In the genomic region with DNA sequence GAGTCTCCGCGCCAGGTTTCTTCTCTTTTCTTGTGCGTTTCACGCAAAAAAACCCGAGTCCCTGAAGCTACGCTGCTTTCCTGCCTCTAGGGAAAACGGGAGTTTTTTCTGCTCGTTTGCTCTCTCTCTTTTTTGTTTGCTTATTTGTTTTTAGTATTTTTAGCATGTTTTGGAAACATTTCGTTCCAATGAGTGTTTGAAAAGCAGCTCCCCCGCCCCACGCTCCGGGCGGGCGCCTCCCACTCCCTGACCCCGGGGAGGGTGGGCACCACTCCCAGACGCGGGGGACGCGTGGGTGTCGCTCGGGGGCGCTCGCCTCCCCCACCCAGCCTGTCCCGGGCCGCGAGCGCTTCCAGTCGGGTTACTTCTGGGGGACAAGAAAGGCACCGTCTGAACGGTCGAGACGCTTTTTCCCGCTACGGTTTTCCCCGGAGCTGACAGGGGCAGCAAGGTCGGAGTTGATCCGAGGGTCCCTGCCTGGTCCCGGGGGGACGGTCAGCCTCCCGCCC, we compare ENCODE assay signal across 8 cellular contexts. TPM values are rescaled to one million over a fixed set of nuclear protein-coding genes. Genes with fewer than 3 reads are reported as not detected.
DNase-seq lines count a peak whose midpoint lies in the region; ATAC-seq and TF ChIP-seq lines count a peak whose summit lies in the region.

No MANE protein-coding gene starts in this region.

- TF ChIP-seq CTCF in WTC11 (IDR thresholded peaks at IDR 0.05) (no peak), ovary (IDR thresholded peaks at IDR 0.05) (peak in 1 of 3 donors; percentile 20)

- H3K9me3 Mint-ChIP-seq in WTC11, result no peaks in the 10 kb centered on the region
- no peaks in the 10 kb centered on the region for H3K9me3 Mint-ChIP-seq in activated T-helper 2 cell treated with anti-CD3 and anti-CD28 coated beads, Interferon-gamma antibody, Interleukin-2, Interleukin-4, amounts not matched to agents 10 μg/mL and 5 μg/mL and 100 μg/mL, durations not matched to agents 14 hours and 24 hours and 36 hours

- no peak; the same call in 1 of the 2 replicates for ATAC-seq in WTC11

- H3K4me1 Mint-ChIP-seq in WTC11, result 0 out of 2 replicates have a peak, but pooled peaks cover 3% of the 10 kb centered on the region
- peaks cover 2% of the 10 kb centered on the region for H3K4me1 Mint-ChIP-seq in activated T-helper 2 cell treated with anti-CD3 and anti-CD28 coated beads, Interferon-gamma antibody, Interleukin-2, Interleukin-4, amounts not matched to agents 10 μg/mL and 5 μg/mL and 100 μg/mL, durations not matched to agents 14 hours and 24 hours and 36 hours (ENCODE audit: low read depth)

- H3K36me3 ChIP-seq in HAP-1 (replicated peaks) (no peaks in the 10 kb centered on the region), ovary (no peaks in the 10 kb centered on the region)

- H3K27ac Mint-ChIP-seq in WTC11, result no peak overlapping the region
- no peak overlapping the region for H3K27ac Mint-ChIP-seq in activated T-helper 2 cell treated with anti-CD3 and anti-CD28 coated beads, Interferon-gamma antibody, Interleukin-2, Interleukin-4, amounts not matched to agents 10 μg/mL and 5 μg/mL and 100 μg/mL, durations not matched to agents 14 hours and 24 hours and 36 hours

- intact Hi-C loops in head of caudate nucleus (cut with DNase I), result loop anchor here (10.0 kb wide), 1 partner anchor 62 kb away; the partner anchor contains the start of gene GIGYF2
- intact Hi-C loops in ovary (cut with DNase I), result no loop called here
- intact Hi-C loops in activated T-helper 2 cell treated with anti-CD3 and anti-CD28 coated beads, Interferon-gamma antibody, Interleukin-2, Interleukin-4, amounts not matched to agents 10 μg/mL and 5 μg/mL and 100 μg/mL, durations not matched to agents 14 hours and 24 hours and 36 hours (cut with micrococcal nuclease), result no loop called here

- TF ChIP-seq POLR2A in ovary (IDR thresholded peaks at IDR 0.05), result no peak

- H3K27me3 ChIP-seq in HAP-1 (ENCODE audit: low read depth), result no peaks in the 10 kb centered on the region
- no peaks in the 10 kb centered on the region for H3K27me3 ChIP-seq in ovary

- no peaks in the 10 kb centered on the region for H3K9me3 ChIP-seq in HAP-1
- no peaks in the 10 kb centered on the region for H3K9me3 ChIP-seq in ovary

- no peak for DNase-seq in HAP-1 (ENCODE audit: low spot score in 2 of 2)
- no peak for DNase-seq in WTC11 (ENCODE audit: low spot score)
- peak; percentile 46 to 94 (median 82) for DNase-seq in head of caudate nucleus
- peak; percentile 90 to 95 (median 92) for DNase-seq in ovary
- DNase-seq in AG08395 (ENCODE audit: low spot score), result no peak
- DNase-seq in activated T-helper 2 cell treated with anti-CD3 and anti-CD28 coated beads, Interferon-gamma antibody, Interleukin-2, Interleukin-4, amounts not matched to agents 10 μg/mL and 5 μg/mL and 100 μg/mL, durations not matched to agents 14 hours and 24 hours and 36 hours (ENCODE audit: low spot score), result no peak
- no peak for DNase-seq in amniotic stem cell (lab: John Stamatoyannopoulos, UW)
- no peak for DNase-seq in NCI-H1048 (lab: John Stamatoyannopoulos, UW)

- WGBS in ovary, 3 donors, result 0 to 1% (median 0%) methylated on average over 40 of the region's 40 CpGs

- in situ Hi-C loops in HAP-1 (cut with MboI; ENCODE audit: low sequenced_read_pairs), result no loop called here

- no peak for TF ChIP-seq EP300 in ovary (IDR thresholded peaks at IDR 0.05)

- POLR2A ChIA-PET in WTC11 (lab: Charles Lee), result no interaction called here

- peak overlapping the region; percentile 87 to 94 for H3K27ac ChIP-seq in ovary

- H3K4me1 ChIP-seq in HAP-1 (no peaks in the 10 kb centered on the region; the same call in 1 of the 2 replicates), ovary (ENCODE audit: insufficient read depth) (peaks cover 8% of the 10 kb centered on the region)

- CTCF ChIA-PET in WTC11 (lab: Charles Lee), result interaction anchor here (0.7 to 2.1 kb wide), 8 partner anchors 9 to 396 kb away, joined by 3 to 14 read pairs (median 4); no protein-coding TSS in a partner anchor

- H3K4me3 ChIP-seq in HAP-1 (peak overlapping the region; percentile 63), ovary (peak overlapping the region; percentile 87)

- peak overlapping the region; percentile 55 for H3K4me3 Mint-ChIP-seq in WTC11
- no peak overlapping the region for H3K4me3 Mint-ChIP-seq in activated T-helper 2 cell treated with anti-CD3 and anti-CD28 coated beads, Interferon-gamma antibody, Interleukin-2, Interleukin-4, amounts not matched to agents 10 μg/mL and 5 μg/mL and 100 μg/mL, durations not matched to agents 14 hours and 24 hours and 36 hours (ENCODE audit: low read depth)

- peaks cover 67% of the 10 kb centered on the region for H3K27me3 Mint-ChIP-seq in WTC11 (ENCODE audit: low read depth)
- peaks cover 48% of the 10 kb centered on the region for H3K27me3 Mint-ChIP-seq in activated T-helper 2 cell treated with anti-CD3 and anti-CD28 coated beads, Interferon-gamma antibody, Interleukin-2, Interleukin-4, amounts not matched to agents 10 μg/mL and 5 μg/mL and 100 μg/mL, durations not matched to agents 14 hours and 24 hours and 36 hours (ENCODE audit: low read depth)

- no peaks in the 10 kb centered on the region for H3K36me3 Mint-ChIP-seq in WTC11
- H3K36me3 Mint-ChIP-seq in activated T-helper 2 cell treated with anti-CD3 and anti-CD28 coated beads, Interferon-gamma antibody, Interleukin-2, Interleukin-4, amounts not matched to agents 10 μg/mL and 5 μg/mL and 100 μg/mL, durations not matched to agents 14 hours and 24 hours and 36 hours (ENCODE audit: low read depth), result no peaks in the 10 kb centered on the region

TF ChIP-seq in WTC11, 78 proteins besides CTCF, POLR2A, EP300 and RAD21:
- TF ChIP-seq FOXJ3 (CRISPR knock-in tag; IDR thresholded peaks at IDR 0.05; ENCODE audit: borderline replicate concordance), result no peak
- no peak for TF ChIP-seq RELA (CRISPR knock-in tag; IDR thresholded peaks at IDR 0.05; ENCODE audit: borderline replicate concordance)
- TF ChIP-seq OVOL2 (CRISPR knock-in tag; IDR thresholded peaks at IDR 0.05; ENCODE audit: borderline replicate concordance), result no peak
- TF ChIP-seq, protein P1, sequence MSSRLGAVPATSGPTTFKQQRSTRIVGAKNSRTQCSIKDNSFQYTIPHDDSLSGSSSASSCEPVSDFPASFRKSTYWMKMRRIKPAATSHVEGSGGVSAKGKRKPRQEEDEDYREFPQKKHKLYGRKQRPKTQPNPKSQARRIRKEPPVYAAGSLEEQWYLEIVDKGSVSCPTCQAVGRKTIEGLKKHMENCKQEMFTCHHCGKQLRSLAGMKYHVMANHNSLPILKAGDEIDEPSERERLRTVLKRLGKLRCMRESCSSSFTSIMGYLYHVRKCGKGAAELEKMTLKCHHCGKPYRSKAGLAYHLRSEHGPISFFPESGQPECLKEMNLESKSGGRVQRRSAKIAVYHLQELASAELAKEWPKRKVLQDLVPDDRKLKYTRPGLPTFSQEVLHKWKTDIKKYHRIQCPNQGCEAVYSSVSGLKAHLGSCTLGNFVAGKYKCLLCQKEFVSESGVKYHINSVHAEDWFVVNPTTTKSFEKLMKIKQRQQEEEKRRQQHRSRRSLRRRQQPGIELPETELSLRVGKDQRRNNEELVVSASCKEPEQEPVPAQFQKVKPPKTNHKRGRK (CRISPR knock-in tag; IDR thresholded peaks at IDR 0.05; ENCODE audit: borderline replicate concordance), result no peak
- no peak for TF ChIP-seq ZNF138 (CRISPR knock-in tag; conservative IDR thresholded peaks at IDR 0.05)
- TF ChIP-seq ZBTB21 (CRISPR knock-in tag; IDR thresholded peaks at IDR 0.05; ENCODE audit: borderline replicate concordance), result no peak
- no peak for TF ChIP-seq SMAD3 (CRISPR knock-in tag; IDR thresholded peaks at IDR 0.05; ENCODE audit: borderline replicate concordance)
- TF ChIP-seq ELF4 (CRISPR knock-in tag; IDR thresholded peaks at IDR 0.05; ENCODE audit: low read depth), result no peak
- TF ChIP-seq JAZF1 (CRISPR knock-in tag; IDR thresholded peaks at IDR 0.05), result no peak
- TF ChIP-seq ATF6 (CRISPR knock-in tag; IDR thresholded peaks at IDR 0.05), result no peak

RNA-seq across cellular contexts. Expression of gene EFHD1, which starts 0.4 kb away (rescaled TPM):
- total RNA-seq in WTC11 (2021) (5.4 to 6.8 TPM (median 6.1 TPM) in 3 replicates), ovary (10 to 100 TPM; 14.8 to 87.0 (median 46.8) TPM)
- 100 to 1,000 TPM in 1 of 2 donors, 10 to 100 TPM in 1; 83.4 to 154 TPM for polyA plus RNA-seq in ovary
- total RNA-seq in activated T-helper 2 cell treated with anti-CD3 and anti-CD28 coated beads, Interferon-gamma antibody, Interleukin-2, Interleukin-4, amounts not matched to agents 10 μg/mL and 5 μg/mL and 100 μg/mL, durations not matched to agents 14 hours and 24 hours and 36 hours, result 0.16 and 0.48 TPM in 2 replicates

Comparison
In these comparisons a context has a peak if more than half of its experiments do, and no peak if none do; other contexts are left out.
1. DNase-seq: peak in head of caudate nucleus (42 of 42) and ovary (5 of 5); none in HAP-1 (0 of 2), WTC11 (single experiment), AG08395 (single experiment), activated T-helper 2 cell treated with anti-CD3 and anti-CD28 coated beads, Interferon-gamma antibody, Interleukin-2, Interleukin-4, amounts not matched to agents 10 μg/mL and 5 μg/mL and 100 μg/mL, durations not matched to agents 14 hours and 24 hours and 36 hours (single experiment), amniotic stem cell (single experiment) and NCI-H1048 (single experiment).